ENCODE assay signal across 32 cellular contexts in genomic region chr7:100668069-100668449, GRCh38. TPM values are rescaled to one million over a fixed set of nuclear protein-coding genes. Genes with fewer than 3 reads are reported as not detected.
"Had no signal": no experiment of that assay in that cellular context is flagged by ENCODE, and none has a peak within 500 bp of the region (broad histone marks: within the 10 kb centered on the region; RNA-seq: fewer than 3 reads in every experiment).

No MANE protein-coding gene starts in this region.

- H3K27ac ChIP-seq: neutrophil, ovary, parathyroid adenoma, psoas muscle, right lobe of liver, sigmoid colon, stomach, tibial nerve, upper lobe of right lung, uterus had no signal

- H3K4me3 Mint-ChIP-seq: natural killer cell treated with Interleukin-12 subunit alpha and Interleukin-12 subunit beta and Interleukin-15 and Interleukin-18, amount 100 ng/mL, for 72 hours; nephron progenitor cell; neural crest cell; stimulated activated effector memory CD8-positive, alpha-beta T cell treated with anti-CD3 and anti-CD28 coated beads, Interleukin-12 subunit alpha, Interleukin-12 subunit beta, amount 100 ng/mL, for 72 hours; stimulated activated naive B cell treated with anti-CD40 and anti-IgM and Interleukin-4, amounts not matched to agents 10 μg/mL and 1 μg/mL and 100 μg/mL, for 72 hours; stimulated activated naive CD8-positive, alpha-beta T cell treated with anti-CD3 and anti-CD28 coated beads, Interleukin-15, Interleukin-2, amounts not matched to agents 100 ng/mL and 50 ng/mL, for 24 hours; type B pancreatic cell had no signal

- H3K9ac ChIP-seq: parathyroid adenoma had no signal

- H3K36me3 Mint-ChIP-seq: naive B cell; naive thymus-derived CD8-positive, alpha-beta T cell; natural killer cell treated with Interleukin-12 subunit alpha and Interleukin-12 subunit beta and Interleukin-15 and Interleukin-18, amount 100 ng/mL, for 72 hours; stimulated activated naive B cell treated with anti-CD40 and anti-IgM and Interleukin-4, amounts not matched to agents 10 μg/mL and 1 μg/mL and 100 μg/mL, for 72 hours; type B pancreatic cell had no signal

- H2AFZ ChIP-seq: parathyroid adenoma had no signal

- H3K36me3 ChIP-seq: neutrophil, ovary, right lobe of liver, sigmoid colon, stomach, tibial nerve, upper lobe of right lung, uterus had no signal

- H3K27ac Mint-ChIP-seq: naive B cell; natural killer cell treated with Interleukin-12 subunit alpha and Interleukin-12 subunit beta and Interleukin-15 and Interleukin-18, amount 100 ng/mL, for 72 hours; nephron progenitor cell; progenitor cell of endocrine pancreas; stimulated activated effector memory CD8-positive, alpha-beta T cell treated with anti-CD3 and anti-CD28 coated beads, Interleukin-12 subunit alpha, Interleukin-12 subunit beta, amount 100 ng/mL, for 72 hours; stimulated activated naive B cell treated with anti-CD40 and anti-IgM and Interleukin-4, amounts not matched to agents 10 μg/mL and 1 μg/mL and 100 μg/mL, for 72 hours; stimulated activated naive CD8-positive, alpha-beta T cell treated with anti-CD3 and anti-CD28 coated beads, Interleukin-15, Interleukin-2, amounts not matched to agents 100 ng/mL and 50 ng/mL, for 24 hours; type B pancreatic cell had no signal

- H3K4me1 Mint-ChIP-seq: nephron progenitor cell had no signal

- H3K4me3 ChIP-seq: ovary, psoas muscle, right lobe of liver, sigmoid colon, stomach, tibial nerve, upper lobe of right lung, uterus had no signal

- FAIRE-seq: small intestine had no signal

- DNase-seq: naive B cell; naive thymus-derived CD8-positive, alpha-beta T cell; nephron progenitor cell; nucleus accumbens; ovary; psoas muscle; right lobe of liver; sigmoid colon; small intestine; stimulated activated CD4-positive, alpha-beta T cell treated with anti-CD3 and anti-CD28 coated beads, Interleukin-15, amount 100 ng/mL, for 24 hours; stimulated activated CD4-positive, alpha-beta T cell treated with anti-CD3 and anti-CD28 coated beads, Interleukin-2, amount 100 ng/mL, for 24 hours; stimulated activated CD4-positive, alpha-beta T cell treated with anti-CD3 and anti-CD28 coated beads, Interleukin-2, amount 100 ng/mL, for 48 hours; stimulated activated CD4-positive, alpha-beta T cell treated with anti-CD3 and anti-CD28 coated beads, Interleukin-4, amount 100 ng/mL, for 24 hours; stimulated activated naive B cell treated with anti-CD40 and anti-IgM and Interleukin-4, amounts not matched to agents 10 μg/mL and 1 μg/mL and 100 μg/mL, for 72 hours; stimulated activated naive CD4-positive, alpha-beta T cell treated with Interleukin-2 at 50 U/mL for 16 hours; stomach; upper lobe of right lung; uterus had no signal

- H3K79me2 ChIP-seq: parathyroid adenoma had no signal

- ATAC-seq: naive thymus-derived CD8-positive, alpha-beta T cell; natural killer cell treated with Interleukin-12 subunit alpha and Interleukin-12 subunit beta and Interleukin-15 and Interleukin-18, amount 100 ng/mL, for 72 hours; psoas muscle; right cardiac atrium; right lobe of liver; stimulated activated effector memory CD8-positive, alpha-beta T cell treated with anti-CD3 and anti-CD28 coated beads, Interleukin-12 subunit alpha, Interleukin-12 subunit beta, amount 100 ng/mL, for 72 hours; stimulated activated naive B cell treated with anti-CD40 and anti-IgM and Interleukin-4, amounts not matched to agents 10 μg/mL and 1 μg/mL and 100 μg/mL, for 72 hours; upper lobe of right lung had no signal

- H3K27me3 Mint-ChIP-seq: stimulated activated naive CD8-positive, alpha-beta T cell treated with anti-CD3 and anti-CD28 coated beads, Interleukin-15, Interleukin-2, amounts not matched to agents 100 ng/mL and 50 ng/mL, for 24 hours had no signal

- H3K9me3 Mint-ChIP-seq: naive thymus-derived CD8-positive, alpha-beta T cell; natural killer cell treated with Interleukin-12 subunit alpha and Interleukin-12 subunit beta and Interleukin-15 and Interleukin-18, amount 100 ng/mL, for 72 hours; nephron progenitor cell; neural crest cell; stimulated activated effector memory CD8-positive, alpha-beta T cell treated with anti-CD3 and anti-CD28 coated beads, Interleukin-12 subunit alpha, Interleukin-12 subunit beta, amount 100 ng/mL, for 72 hours; stimulated activated naive B cell treated with anti-CD40 and anti-IgM and Interleukin-4, amounts not matched to agents 10 μg/mL and 1 μg/mL and 100 μg/mL, for 72 hours; stimulated activated naive CD8-positive, alpha-beta T cell treated with anti-CD3 and anti-CD28 coated beads, Interleukin-15, Interleukin-2, amounts not matched to agents 100 ng/mL and 50 ng/mL, for 24 hours; type B pancreatic cell had no signal

- H3K27me3 ChIP-seq: ovary, right lobe of liver, sigmoid colon, stomach, tibial nerve, upper lobe of right lung, uterus had no signal

- H3K9me3 ChIP-seq: neutrophil, ovary, psoas muscle, right lobe of liver, sigmoid colon, stomach, tibial nerve, upper lobe of right lung, uterus had no signal

- H3K4me1 ChIP-seq: parathyroid adenoma, psoas muscle, right lobe of liver, uterus had no signal

RNA-seq across cellular contexts. Expression of gene ACTL6B, which starts 11.8 kb away (rescaled TPM):
- total RNA-seq: naive thymus-derived CD8-positive, alpha-beta T cell; natural killer cell treated with Interleukin-12 subunit alpha and Interleukin-12 subunit beta and Interleukin-15 and Interleukin-18, amount 100 ng/mL, for 72 hours; osteoblast; ovary; psoas muscle; renal cortical epithelial cell; right cardiac atrium; right lobe of liver; skeletal muscle tissue; subcutaneous adipose tissue; tibial nerve; upper lobe of right lung; uterus had no signal
- polyA plus RNA-seq: naive thymus-derived CD8-positive, alpha-beta T cell; ovary; right cardiac atrium had no signal

RNA-seq across cellular contexts. Expression of gene TFR2, which starts 26.7 kb away (rescaled TPM):
- total RNA-seq: psoas muscle had no signal
